In the genomic region with DNA sequence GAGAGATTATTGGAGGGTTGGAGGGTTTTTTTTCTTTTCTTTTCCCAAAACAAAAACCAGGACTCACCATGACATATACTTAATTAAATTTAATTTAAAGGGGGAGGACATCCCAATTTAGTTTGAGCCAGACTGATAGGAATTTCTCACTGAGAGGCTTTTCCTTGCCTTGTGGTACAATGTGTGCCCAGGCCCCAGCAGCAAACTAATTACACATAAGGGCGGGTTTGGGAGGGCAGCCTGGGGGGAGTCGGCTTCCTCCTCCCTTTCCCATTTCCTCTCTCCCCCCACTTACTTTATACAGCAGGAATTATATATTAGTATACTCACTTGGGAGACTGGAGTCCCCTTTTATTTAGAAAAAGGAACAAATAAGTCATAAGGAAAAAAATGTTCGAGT, we compare ENCODE assay signal across 10 cellular contexts. TPM values are rescaled to one million over a fixed set of nuclear protein-coding genes. Genes with fewer than 3 reads are reported as not detected.
A peak's percentile ranks its signal among the peaks of the same experiment; 100 is the strongest.
DNase-seq lines count a peak whose midpoint lies in the region; ATAC-seq and TF ChIP-seq lines count a peak whose summit lies in the region.
"Had no signal": no experiment of that assay in that cellular context is flagged by ENCODE, and none has a peak within 500 bp of the region (broad histone marks: within the 10 kb centered on the region; RNA-seq: fewer than 3 reads in every experiment).

No MANE protein-coding gene starts in this region.

- peaks cover 17% of the 10 kb centered on the region for H3K79me2 ChIP-seq in parathyroid adenoma

- H3K9ac ChIP-seq in parathyroid adenoma = no peak overlapping the region

- TF ChIP-seq POLR2A in esophagus muscularis mucosa (IDR thresholded peaks at IDR 0.05; ENCODE audit: low read depth) = no peak

- no peak overlapping the region for H3K27ac Mint-ChIP-seq in naive thymus-derived CD8-positive, alpha-beta T cell
- no peak overlapping the region for H3K27ac Mint-ChIP-seq in T-helper 2 cell treated with Interferon-gamma antibody and Interleukin-4, amounts not matched to agents 5 μg/mL and 100 μg/mL, for 36 hours

- H3K27me3 ChIP-seq in esophagus muscularis mucosa (no peaks in the 10 kb centered on the region), parathyroid adenoma (ENCODE audit: control insufficient read depth, insufficient read depth, low read length) (no peaks in the 10 kb centered on the region)

- no peak for TF ChIP-seq CTCF in esophagus muscularis mucosa (IDR thresholded peaks at IDR 0.05)
- no peak for TF ChIP-seq CTCF in parathyroid adenoma (IDR thresholded peaks at IDR 0.05)

- POLR2A ChIA-PET in naive thymus-derived CD8-positive, alpha-beta T cell (lab: Charles Lee) = no interaction called here

- H2AFZ ChIP-seq in parathyroid adenoma = no peak overlapping the region

- H3K4me2 ChIP-seq in parathyroid adenoma (ENCODE audit: low read length) = no peak overlapping the region

- intact Hi-C loops in esophagus muscularis mucosa (cut with DNase I) = loop anchor here (2.0 to 10.0 kb wide), 4 partner anchors 122 to 342 kb away; no protein-coding TSS in a partner anchor

- H3K27ac ChIP-seq in esophagus muscularis mucosa (replicated peaks in 1 of 4) = peak overlapping the region; percentile 98 to 100 (median 99)
- H3K27ac ChIP-seq in parathyroid adenoma = peak overlapping the region; percentile 21

- H3K4me3 ChIP-seq in esophagus muscularis mucosa (peak overlapping the region; percentile 87 to 92 (median 90)), parathyroid adenoma (ENCODE audit: low read depth, low read length) (no peak overlapping the region)

- H3K9me3 ChIP-seq in esophagus muscularis mucosa (no peaks in the 10 kb centered on the region), parathyroid adenoma (ENCODE audit: control insufficient read depth, low read length) (no peaks in the 10 kb centered on the region)

- H3K27me3 Mint-ChIP-seq in naive thymus-derived CD8-positive, alpha-beta T cell = peaks cover 48 to 85% (median 64%) of the 10 kb centered on the region in 5 donors
- peaks cover 75% of the 10 kb centered on the region for H3K27me3 Mint-ChIP-seq in T-helper 2 cell treated with Interferon-gamma antibody and Interleukin-4, amounts not matched to agents 5 μg/mL and 100 μg/mL, for 36 hours (ENCODE audit: low read depth)

- peaks cover 0 to 8% (median 4%) of the 10 kb centered on the region in 3 donors for H3K36me3 Mint-ChIP-seq in naive thymus-derived CD8-positive, alpha-beta T cell
- no peaks in the 10 kb centered on the region for H3K36me3 Mint-ChIP-seq in T-helper 2 cell treated with Interferon-gamma antibody and Interleukin-4, amounts not matched to agents 5 μg/mL and 100 μg/mL, for 36 hours (ENCODE audit: low read depth)

- H3K4me3 Mint-ChIP-seq in naive thymus-derived CD8-positive, alpha-beta T cell = no peak overlapping the region
- no peak overlapping the region for H3K4me3 Mint-ChIP-seq in T-helper 2 cell treated with Interferon-gamma antibody and Interleukin-4, amounts not matched to agents 5 μg/mL and 100 μg/mL, for 36 hours

- peaks cover 3 to 13% (median 10%) of the 10 kb centered on the region in 4 donors for H3K4me1 Mint-ChIP-seq in naive thymus-derived CD8-positive, alpha-beta T cell
- peaks cover 13% of the 10 kb centered on the region for H3K4me1 Mint-ChIP-seq in T-helper 2 cell treated with Interferon-gamma antibody and Interleukin-4, amounts not matched to agents 5 μg/mL and 100 μg/mL, for 36 hours (ENCODE audit: low read depth)

- 35% methylated on average over 3 of the region's 3 CpGs for WGBS in esophagus muscularis mucosa

- peaks cover 43 to 71% (median 62%) of the 10 kb centered on the region in 4 donors for H3K4me1 ChIP-seq in esophagus muscularis mucosa
- peaks cover 4% of the 10 kb centered on the region for H3K4me1 ChIP-seq in parathyroid adenoma

- no peak for ATAC-seq in naive thymus-derived CD8-positive, alpha-beta T cell
- ATAC-seq in HG03571 (IDR thresholded peaks at IDR 0.05; ENCODE audit: unreplicated experiment) = no peak

- peak; percentile 63 for DNase-seq in DMS153 treated with DMSO at 0.1 percent for 48 hours (lab: John Stamatoyannopoulos, UW; ENCODE audit: unreplicated experiment)
- DNase-seq in NCI-H82 treated with DMSO at 0.1 percent for 48 hours (lab: John Stamatoyannopoulos, UW; ENCODE audit: unreplicated experiment) = peak; percentile 18
- no peak for DNase-seq in esophagus muscularis mucosa (ENCODE audit: extremely low spot score)
- DNase-seq in naive thymus-derived CD8-positive, alpha-beta T cell = no peak
- no peak for DNase-seq in germinal center (ENCODE audit: low spot score)
- DNase-seq in T-helper 2 cell treated with Interferon-gamma antibody and Interleukin-4, amounts not matched to agents 5 μg/mL and 100 μg/mL, for 36 hours (ENCODE audit: low spot score) = no peak
- DNase-seq: stimulated activated CD4-positive, alpha-beta T cell treated with anti-CD3 and anti-CD28 coated beads, Interleukin-2, amount 100 ng/mL, for 48 hours; T-helper 2 cell had no signal

- H3K36me3 ChIP-seq in esophagus muscularis mucosa (no peaks in the 10 kb centered on the region), parathyroid adenoma (ENCODE audit: control insufficient read depth, insufficient read depth, low read length) (no peaks in the 10 kb centered on the region)

- no peak for TF ChIP-seq EP300 in esophagus muscularis mucosa (IDR thresholded peaks at IDR 0.05)

- H3K9me3 Mint-ChIP-seq in naive thymus-derived CD8-positive, alpha-beta T cell = peaks cover 0 to 26% (median 5%) of the 10 kb centered on the region in 9 donors
- H3K9me3 Mint-ChIP-seq in T-helper 2 cell treated with Interferon-gamma antibody and Interleukin-4, amounts not matched to agents 5 μg/mL and 100 μg/mL, for 36 hours = no peaks in the 10 kb centered on the region

RNA-seq across cellular contexts. Expression of gene TEAD1, which starts 2.9 kb away (rescaled TPM):
- total RNA-seq in esophagus muscularis mucosa = 100 to 1,000 TPM; 147 to 307 (median 232) TPM
- not detected for total RNA-seq in naive thymus-derived CD8-positive, alpha-beta T cell
- not detected for polyA plus RNA-seq in naive thymus-derived CD8-positive, alpha-beta T cell

Comparison
In these comparisons a context has a peak if more than half of its experiments do, and no peak if none do; other contexts are left out.
1. DNase-seq: peak in DMS153 treated with DMSO at 0.1 percent for 48 hours (single experiment) and NCI-H82 treated with DMSO at 0.1 percent for 48 hours (single experiment); none in esophagus muscularis mucosa (single experiment), naive thymus-derived CD8-positive, alpha-beta T cell (0 of 10), germinal center (single experiment) and T-helper 2 cell treated with Interferon-gamma antibody and Interleukin-4, amounts not matched to agents 5 μg/mL and 100 μg/mL, for 36 hours (single experiment).
2. RNA of gene TEAD1, which starts 2.9 kb away (total RNA-seq): 147 to 307 TPM in esophagus muscularis mucosa; not detected in naive thymus-derived CD8-positive, alpha-beta T cell; every median in the first group is over 100 times any median in the second.